Comparison of ENCODE assay signal across 17 cellular contexts in the genomic region with DNA sequence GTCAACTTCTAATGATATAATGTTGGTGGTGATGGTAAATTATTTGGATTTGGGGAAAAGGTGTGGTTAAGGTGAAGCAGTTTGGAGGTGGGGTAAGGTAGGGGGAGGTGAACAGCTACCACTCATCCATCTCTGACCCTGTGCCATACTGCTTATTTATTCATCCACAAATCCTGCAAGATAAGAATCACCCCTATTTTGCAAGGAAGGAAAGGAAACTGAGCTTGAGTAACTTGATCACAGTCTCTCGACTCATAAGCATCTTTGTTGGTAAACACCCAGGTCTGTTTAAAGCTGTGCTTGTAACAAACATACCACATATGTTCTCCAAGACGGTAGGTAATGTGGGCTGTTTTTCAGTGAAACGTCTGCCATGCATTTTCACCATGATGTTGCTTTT.
DNase-seq lines count a peak whose midpoint lies in the region; ATAC-seq, FAIRE-seq and TF ChIP-seq lines count a peak whose summit lies in the region.
"Had no signal": no experiment of that assay in that cellular context is flagged by ENCODE, and none has a peak within 500 bp of the region (broad histone marks: within the 10 kb centered on the region; RNA-seq: fewer than 3 reads in every experiment).

No MANE protein-coding gene starts in this region.

- no peak overlapping the region for H3K4me3 ChIP-seq in A549
- H3K4me3 ChIP-seq in SJSA1: no peak overlapping the region
- H3K4me3 ChIP-seq in fibroblast of villous mesenchyme (ENCODE audit: low read depth, low read length): no peak overlapping the region
- H3K4me3 ChIP-seq: GM12878 had no signal

- CTCF ChIA-PET in A549 (lab: Yijun Ruan, JAX): interaction anchor here (0.7 to 0.9 kb wide), 2 partner anchors 68 to 560 kb away, joined by 3 read pairs; no protein-coding TSS in a partner anchor

- no peak for TF ChIP-seq POLR2A in A549 (IDR thresholded peaks at IDR 0.05; ENCODE audit: low read length)

- H3K36me3 Mint-ChIP-seq in HFFc6 (ENCODE audit: low read depth): peaks cover 21% of the 10 kb centered on the region
- H3K36me3 Mint-ChIP-seq in stimulated activated memory B cell treated with anti-CD40 and anti-IgM and Interleukin-4, amounts not matched to agents 10 μg/mL and 1 μg/mL and 100 μg/mL, for 72 hours: no peaks in the 10 kb centered on the region
- H3K36me3 Mint-ChIP-seq: CD4-positive, CD25-positive, alpha-beta regulatory T cell had no signal

- H3K27ac ChIP-seq in A549 (peak overlapping the region; percentile 57 to 82; a peak in 5 of 6 replicates), SJSA1 (0 out of 2 replicates have a peak overlapping the region, but pooled peaks have one; percentile 84)

- FAIRE-seq in A549 (lab: Jason Lieb, UNC): no peak
- FAIRE-seq: GM12878 had no signal

- H3K9me3 Mint-ChIP-seq in HFFc6: no peaks in the 10 kb centered on the region
- H3K9me3 Mint-ChIP-seq in stimulated activated memory B cell treated with anti-CD40 and anti-IgM and Interleukin-4, amounts not matched to agents 10 μg/mL and 1 μg/mL and 100 μg/mL, for 72 hours: peaks cover 3% of the 10 kb centered on the region

- H3K9me3 ChIP-seq in A549 (no peaks in the 10 kb centered on the region), SJSA1 (replicated peaks) (no peaks in the 10 kb centered on the region)
- H3K9me3 ChIP-seq: BE2C had no signal

- TF ChIP-seq CTCF in A549 (IDR thresholded peaks at IDR 0.05) (no peak), HFFc6 (IDR thresholded peaks at IDR 0.05) (no peak), fibroblast of villous mesenchyme (IDR thresholded peaks at IDR 0.05; ENCODE audit: insufficient read depth, low read depth, low read length) (no peak)

- H3K4me1 ChIP-seq in A549: peaks cover 33% of the 10 kb centered on the region
- peaks cover 75% of the 10 kb centered on the region for H3K4me1 ChIP-seq in SJSA1 (replicated peaks)
- H3K4me1 ChIP-seq: BE2C had no signal

- no peak for TF ChIP-seq RAD21 in A549 (conservative IDR thresholded peaks at IDR 0.05 in 1 of 2, IDR thresholded peaks at IDR 0.05 in 1 of 2)

- H3K4me1 Mint-ChIP-seq in HFFc6 (ENCODE audit: low read depth): peaks cover 76% of the 10 kb centered on the region
- H3K4me1 Mint-ChIP-seq in stimulated activated memory B cell treated with anti-CD40 and anti-IgM and Interleukin-4, amounts not matched to agents 10 μg/mL and 1 μg/mL and 100 μg/mL, for 72 hours: no peaks in the 10 kb centered on the region
- H3K4me1 Mint-ChIP-seq: CD4-positive, CD25-positive, alpha-beta regulatory T cell had no signal

- POLR2A ChIA-PET in A549 (lab: Yijun Ruan, JAX): no interaction called here

- H3K36me3 ChIP-seq in SJSA1: no peaks in the 10 kb centered on the region
- H3K36me3 ChIP-seq: BE2C had no signal

- H3K4me3 Mint-ChIP-seq in HFFc6: 0 out of 2 replicates have a peak overlapping the region, but pooled peaks have one; percentile 0
- H3K4me3 Mint-ChIP-seq in stimulated activated memory B cell treated with anti-CD40 and anti-IgM and Interleukin-4, amounts not matched to agents 10 μg/mL and 1 μg/mL and 100 μg/mL, for 72 hours: no peak overlapping the region
- H3K4me3 Mint-ChIP-seq: CD4-positive, CD25-positive, alpha-beta regulatory T cell had no signal

- H3K27me3 Mint-ChIP-seq in HFFc6 (ENCODE audit: insufficient read depth): no peaks in the 10 kb centered on the region; the same call in 1 of the 2 replicates
- H3K27me3 Mint-ChIP-seq in stimulated activated memory B cell treated with anti-CD40 and anti-IgM and Interleukin-4, amounts not matched to agents 10 μg/mL and 1 μg/mL and 100 μg/mL, for 72 hours: no peaks in the 10 kb centered on the region
- H3K27me3 Mint-ChIP-seq: CD4-positive, CD25-positive, alpha-beta regulatory T cell had no signal

- WGBS in A549 (ENCODE audit: missing lambda C conversion rate): 26% methylated on average over 3 of the region's 3 CpGs

- peak overlapping the region; percentile 58; the same call in 1 of the 2 replicates for H3K27ac Mint-ChIP-seq in HFFc6
- no peak overlapping the region for H3K27ac Mint-ChIP-seq in stimulated activated memory B cell treated with anti-CD40 and anti-IgM and Interleukin-4, amounts not matched to agents 10 μg/mL and 1 μg/mL and 100 μg/mL, for 72 hours
- H3K27ac Mint-ChIP-seq: CD4-positive, CD25-positive, alpha-beta regulatory T cell had no signal

- no peaks in the 10 kb centered on the region for H3K27me3 ChIP-seq in SJSA1 (replicated peaks)

- H3K4me2 ChIP-seq in A549: peak overlapping the region; percentile 63; the same call in 2 of the 3 replicates

- TF ChIP-seq EP300 in A549 (IDR thresholded peaks at IDR 0.05): no peak

- no peak for DNase-seq in A549 (ENCODE audit: low read depth in 1 of 2, low spot score in 1 of 2)
- no peak for DNase-seq in HFFc6
- DNase-seq in SJSA1 (ENCODE audit: low read depth in 1 of 2, low spot score in 2 of 2): no peak
- DNase-seq in fibroblast of villous mesenchyme (ENCODE audit: low read depth): peak; percentile 21
- DNase-seq in T-helper 1 cell: no peak
- DNase-seq: BE2C; CD4-positive, CD25-positive, alpha-beta regulatory T cell; Kasumi-1; NCI-H1092 treated with DMSO at 0.1 percent for 48 hours; NCI-H146; NCI-H2081 treated with DMSO at 0.1 percent for 48 hours; NK-92 treated with Interleukin-12 subunit alpha and Interleukin-12 subunit beta, amount 100 ng/mL, for 24 hours; SIG-M5 had no signal

- ATAC-seq in A549: no peak
- no peak for ATAC-seq in HG02973 (IDR thresholded peaks at IDR 0.05; ENCODE audit: unreplicated experiment)
- no peak for ATAC-seq in stimulated activated memory B cell treated with anti-CD40 and anti-IgM and Interleukin-4, amounts not matched to agents 10 μg/mL and 1 μg/mL and 100 μg/mL, for 72 hours
- no peak for ATAC-seq in HG02571 (IDR thresholded peaks at IDR 0.05; ENCODE audit: unreplicated experiment)
- ATAC-seq: GM12878 had no signal

TF ChIP-seq in A549, 52 proteins besides CTCF, POLR2A, EP300 and RAD21:
- no peak for TF ChIP-seq NPAS2 (CRISPR knock-in tag; IDR thresholded peaks at IDR 0.05; ENCODE audit: borderline replicate concordance)
- no peak for TF ChIP-seq KDM5A (IDR thresholded peaks at IDR 0.05)
- TF ChIP-seq ZFP36 (IDR thresholded peaks at IDR 0.05; ENCODE audit: borderline replicate concordance, partially characterized antibody): no peak
- TF ChIP-seq, protein P1, sequence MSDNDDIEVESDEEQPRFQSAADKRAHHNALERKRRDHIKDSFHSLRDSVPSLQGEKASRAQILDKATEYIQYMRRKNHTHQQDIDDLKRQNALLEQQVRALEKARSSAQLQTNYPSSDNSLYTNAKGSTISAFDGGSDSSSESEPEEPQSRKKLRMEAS (IDR thresholded peaks at IDR 0.05): no peak
- no peak for TF ChIP-seq SREBF2 (IDR thresholded peaks at IDR 0.05)
- TF ChIP-seq HOXA7 (CRISPR knock-in tag; IDR thresholded peaks at IDR 0.05): no peak
- no peak for TF ChIP-seq JUNB (IDR thresholded peaks at IDR 0.05)
- no peak for TF ChIP-seq CHD4 (IDR thresholded peaks at IDR 0.05; ENCODE audit: borderline replicate concordance)
- TF ChIP-seq MAZ (IDR thresholded peaks at IDR 0.05; ENCODE audit: borderline replicate concordance, low read depth, low read length): no peak
- TF ChIP-seq TP53 (CRISPR knock-in tag; IDR thresholded peaks at IDR 0.05): no peak
